In the genomic region with DNA sequence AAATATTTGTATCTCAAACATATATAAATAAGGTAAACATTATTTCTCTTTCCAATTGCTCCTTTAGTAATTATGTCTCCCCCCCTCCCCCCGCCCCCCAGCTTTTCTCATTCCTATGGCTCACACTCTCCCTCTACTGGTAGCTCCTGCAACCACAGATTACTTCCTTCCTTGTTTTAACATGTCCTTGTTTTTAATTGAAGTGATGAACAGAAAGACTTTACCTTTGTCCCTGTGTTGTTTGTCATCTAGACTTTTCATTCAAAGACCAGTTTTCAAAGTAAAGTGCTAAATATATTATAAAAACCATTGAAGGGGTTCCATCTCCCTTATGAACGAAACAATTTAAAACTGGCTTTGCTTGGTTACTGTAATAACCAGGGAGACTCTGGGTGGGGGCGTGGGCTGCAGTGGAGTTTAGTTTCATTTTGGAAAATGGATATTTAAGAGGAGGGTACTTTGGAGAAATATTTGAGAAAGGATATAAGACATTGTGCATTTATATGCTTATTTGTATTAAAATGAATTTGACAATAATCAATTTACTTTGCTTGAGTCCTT, we compare ENCODE assay signal across 8 cellular contexts.
DNase-seq lines count a peak whose midpoint lies in the region; ATAC-seq, FAIRE-seq and TF ChIP-seq lines count a peak whose summit lies in the region.

No MANE protein-coding gene starts in this region.

- peak; percentile 47 for FAIRE-seq in RCC 7860 (lab: Jason Lieb, UNC)

- in situ Hi-C loops in GM13977 (cut with MboI; ENCODE audit: low pct_unique_long_range_greater_than_20kb, low sequenced_read_pairs, unreplicated experiment), result loop anchor here (10.0 kb wide), 1 partner anchor 601 kb away; no protein-coding TSS in a partner anchor

- TF ChIP-seq CTCF in AG09309 (IDR thresholded peaks at IDR 0.05; ENCODE audit: control insufficient read depth, insufficient read depth, low read depth, low read length, missing control alignments) (peak; percentile 86), GM13977 (IDR thresholded peaks at IDR 0.05; ENCODE audit: extremely low read depth, insufficient read depth, missing control alignments) (peak; percentile 70), epithelial cell of proximal tubule (conservative IDR thresholded peaks at IDR 0.05; ENCODE audit: low read depth, low read length) (peak; percentile 94)

- no peak overlapping the region for H3K4me3 ChIP-seq in AG09309 (ENCODE audit: control insufficient read depth, low read depth, low read length)
- no peak overlapping the region for H3K4me3 ChIP-seq in epithelial cell of proximal tubule (ENCODE audit: low read depth, low read length)

- ATAC-seq in HG03469 (IDR thresholded peaks at IDR 0.05; ENCODE audit: unreplicated experiment), result peak; percentile 65

- DNase-seq in AG09309 (ENCODE audit: low read depth) (no peak), GM13977 (ENCODE audit: low spot score) (peak; percentile 29), RCC 7860 (ENCODE audit: low spot score) (peak; percentile 13), epithelial cell of proximal tubule (ENCODE audit: low read depth) (no peak), putamen (ENCODE audit: low spot score) (peak; percentile 7), occipital lobe (lab: John Stamatoyannopoulos, UW) (no peak)
- no peak for DNase-seq in stimulated activated CD4-positive, alpha-beta T cell treated with anti-CD3 and anti-CD28 coated beads, Interleukin-4, amount 100 ng/mL, for 24 hours

Comparison
In these comparisons a context has a peak if more than half of its experiments do, and no peak if none do; other contexts are left out.
1. DNase-seq: peak in GM13977 (single experiment), RCC 7860 (single experiment) and putamen (single experiment); none in AG09309 (single experiment), epithelial cell of proximal tubule (single experiment), stimulated activated CD4-positive, alpha-beta T cell treated with anti-CD3 and anti-CD28 coated beads, Interleukin-4, amount 100 ng/mL, for 24 hours (single experiment) and occipital lobe (single experiment).
2. Peak in every context shown above with its lines, with median percentiles within 50 percentile points of each other: CTCF ChIP-seq.